In the genomic region with DNA sequence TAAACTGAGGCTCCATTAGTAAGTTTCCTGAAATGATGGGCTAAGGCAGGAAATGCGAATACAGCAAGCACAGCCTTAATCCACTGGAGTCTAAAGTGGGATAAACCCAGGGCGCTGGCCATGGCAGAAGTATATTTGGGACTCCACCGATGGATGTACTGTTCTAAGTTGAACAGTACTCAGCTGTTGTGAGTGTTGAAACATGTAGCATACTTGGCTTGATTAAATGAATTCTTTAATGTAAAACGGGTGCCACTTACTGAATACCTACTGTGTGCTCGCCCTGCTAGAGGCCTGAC, we compare ENCODE assay signal across 9 cellular contexts. TPM values are rescaled to one million over a fixed set of nuclear protein-coding genes. Genes with fewer than 3 reads are reported as not detected.
A peak's percentile ranks its signal among the peaks of the same experiment; 100 is the strongest.
DNase-seq lines count a peak whose midpoint lies in the region; ATAC-seq and TF ChIP-seq lines count a peak whose summit lies in the region.
"Had no signal": no experiment of that assay in that cellular context is flagged by ENCODE, and none has a peak within 500 bp of the region (broad histone marks: within the 10 kb centered on the region; RNA-seq: fewer than 3 reads in every experiment).

No MANE protein-coding gene starts in this region.

- peak overlapping the region; percentile 91 for H3K4me3 Mint-ChIP-seq in chondrocyte (ENCODE audit: unreplicated experiment)

- no peak for DNase-seq in NB4 (ENCODE audit: low read depth)
- DNase-seq in chondrocyte (ENCODE audit: low spot score): no peak
- DNase-seq in lung (ENCODE audit: low spot score): no peak
- DNase-seq in suprapubic skin (ENCODE audit: low spot score in 2 of 2): no peak
- DNase-seq in SW 1271 (lab: John Stamatoyannopoulos, UW): no peak
- no peak for DNase-seq in stimulated activated CD4-positive, alpha-beta T cell treated with anti-CD3 and anti-CD28 coated beads, Interleukin-4, amount 100 ng/mL, for 1 hour
- DNase-seq: NCI-H510A treated with DMSO at 0.1 percent for 48 hours had no signal

- H3K4me3 ChIP-seq in NB4 (ENCODE audit: low read depth, low read length): peak overlapping the region; percentile 57
- H3K4me3 ChIP-seq in lung: no peak overlapping the region
- peak overlapping the region; percentile 74 for H3K4me3 ChIP-seq in suprapubic skin

- ATAC-seq in lung (ENCODE audit: insufficient read depth, low FRiP score): no peak
- no peak for ATAC-seq in GM19035 (IDR thresholded peaks at IDR 0.05; ENCODE audit: unreplicated experiment)
- no peak for ATAC-seq in HG03095 (IDR thresholded peaks at IDR 0.05; ENCODE audit: unreplicated experiment)

- H3K27ac ChIP-seq in lung (ENCODE audit: low read depth in 1 of 2, low read length in 1 of 2) (peak overlapping the region; percentile 52 to 78), suprapubic skin (peak overlapping the region; percentile 87)

- no peaks in the 10 kb centered on the region for H3K36me3 Mint-ChIP-seq in chondrocyte (ENCODE audit: low read depth)

- H3K4me1 Mint-ChIP-seq in chondrocyte (ENCODE audit: low read depth): peaks cover 41% of the 10 kb centered on the region

- H3K27ac Mint-ChIP-seq in chondrocyte (ENCODE audit: unreplicated experiment): peak overlapping the region; percentile 95

- H3K9me3 Mint-ChIP-seq in chondrocyte (ENCODE audit: low read depth): no peaks in the 10 kb centered on the region

- peaks cover 6 to 9% of the 10 kb centered on the region in 2 donors for H3K4me1 ChIP-seq in lung (ENCODE audit: control insufficient read depth in 2 of 2, insufficient read depth in 2 of 2, low read length in 2 of 2)
- peaks cover 35% of the 10 kb centered on the region for H3K4me1 ChIP-seq in suprapubic skin

- no peaks in the 10 kb centered on the region for H3K9me3 ChIP-seq in lung (ENCODE audit: control insufficient read depth in 2 of 2, insufficient read depth in 1 of 2, low read length in 1 of 2)
- H3K9me3 ChIP-seq in suprapubic skin: no peaks in the 10 kb centered on the region

- no peak for TF ChIP-seq POLR2A in NB4 (IDR thresholded peaks at IDR 0.05; ENCODE audit: extremely low read depth, insufficient read length)
- TF ChIP-seq POLR2A in suprapubic skin (IDR thresholded peaks at IDR 0.05): no peak

- H3K36me3 ChIP-seq in lung (ENCODE audit: control insufficient read depth in 2 of 2, insufficient read depth in 2 of 2, low read length in 2 of 2) (no peaks in the 10 kb centered on the region), suprapubic skin (no peaks in the 10 kb centered on the region)

- TF ChIP-seq EP300 in suprapubic skin (IDR thresholded peaks at IDR 0.05): no peak

- 66 to 76% methylated on average over 5 of the region's 5 CpGs for WGBS in lung, 2 donors
- WGBS in suprapubic skin: 21% methylated on average over 5 of the region's 5 CpGs

- H3K27me3 ChIP-seq in lung (ENCODE audit: control insufficient read depth, insufficient read depth) (no peaks in the 10 kb centered on the region), suprapubic skin (no peaks in the 10 kb centered on the region)

- no peaks in the 10 kb centered on the region for H3K27me3 Mint-ChIP-seq in chondrocyte (ENCODE audit: low read depth)

- TF ChIP-seq CTCF in NB4 (IDR thresholded peaks at IDR 0.05; ENCODE audit: low read depth, low read length) (no peak), chondrocyte (IDR thresholded peaks at IDR 0.05) (no peak), lung (IDR thresholded peaks at IDR 0.05; ENCODE audit: control extremely low read depth, extremely low read depth) (no peak), suprapubic skin (IDR thresholded peaks at IDR 0.05) (no peak)

RNA-seq across cellular contexts. Expression of a gene that starts 1.0 kb away (rescaled TPM):
- 38.9 to 42.9 TPM (median 39.2 TPM) in 3 replicates for total RNA-seq in chondrocyte
- 10 to 100 TPM; 10.9 to 11.4 TPM for total RNA-seq in lung
- 1 to 10 TPM; 1.2 to 1.5 TPM for polyA plus RNA-seq in lung
- total RNA-seq in suprapubic skin: 10 to 100 TPM in 3 of 4 donors, 1 to 10 TPM in 1; 4.5 to 19.0 (median 11.8) TPM
